Comparison of ENCODE assay signal across 10 cellular contexts in the genomic region with DNA sequence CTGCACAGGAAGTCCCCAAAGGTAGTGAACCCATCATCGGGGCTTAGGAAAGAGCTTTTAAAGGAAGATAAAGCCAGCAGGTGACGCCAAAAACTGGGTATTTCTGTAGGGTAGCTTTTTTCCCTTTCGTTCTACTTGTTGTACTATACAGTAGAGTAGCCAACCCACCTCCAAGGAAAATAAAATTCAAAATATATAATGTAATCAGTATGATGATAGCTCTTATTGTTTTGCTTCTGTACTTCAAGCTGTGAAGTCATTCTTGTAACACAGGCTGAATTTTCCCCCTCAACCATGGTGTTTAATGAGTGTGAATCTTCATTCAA.
DNase-seq lines count a peak whose midpoint lies in the region; ATAC-seq and TF ChIP-seq lines count a peak whose summit lies in the region.
"Had no signal": no experiment of that assay in that cellular context is flagged by ENCODE, and none has a peak within 500 bp of the region (broad histone marks: within the 10 kb centered on the region; RNA-seq: fewer than 3 reads in every experiment).

No MANE protein-coding gene starts in this region.

- peak overlapping the region; percentile 94 for H3K27ac Mint-ChIP-seq in activated naive CD8-positive, alpha-beta T cell treated with anti-CD3 and anti-CD28 coated beads, Interleukin-2, amount 50 U/mL, for 24 hours

- no peaks in the 10 kb centered on the region for H3K27me3 ChIP-seq in DND-41 (ENCODE audit: insufficient read depth, low read length, poor library complexity)
- no peaks in the 10 kb centered on the region for H3K27me3 ChIP-seq in skeletal muscle tissue (ENCODE audit: control insufficient read depth in 3 of 3, insufficient read depth in 3 of 3, low read length in 3 of 3)
- H3K27me3 ChIP-seq: transverse colon had no signal

- H3K9ac ChIP-seq in DND-41 (ENCODE audit: low read depth, low read length) = peak overlapping the region; percentile 76
- no peak overlapping the region for H3K9ac ChIP-seq in skeletal muscle tissue (ENCODE audit: low read depth in 1 of 3, low read length in 3 of 3)

- peaks cover 48% of the 10 kb centered on the region for H4K20me1 ChIP-seq in DND-41 (ENCODE audit: insufficient read depth, low read length)

- no peak overlapping the region for H2AFZ ChIP-seq in DND-41 (ENCODE audit: low read depth, low read length)

- ATAC-seq in DND-41 (ENCODE audit: insufficient read depth, low read depth) (no peak), GM19397 (IDR thresholded peaks at IDR 0.05; ENCODE audit: unreplicated experiment) (no peak), GM21367 (IDR thresholded peaks at IDR 0.05; ENCODE audit: unreplicated experiment) (no peak)
- no peak for ATAC-seq in activated naive CD8-positive, alpha-beta T cell treated with anti-CD3 and anti-CD28 coated beads, Interleukin-2, amount 50 U/mL, for 24 hours

- H3K27ac ChIP-seq in DND-41 (ENCODE audit: low read length) (peak overlapping the region; percentile 98), KOPT-K1 (ENCODE audit: low read depth, low read length, poor library complexity, severe bottlenecking) (peak overlapping the region; percentile 98), skeletal muscle tissue (ENCODE audit: low read depth, low read length) (peak overlapping the region; percentile 87)
- H3K27ac ChIP-seq: HL-60 had no signal

- peak overlapping the region; percentile 80 for H3K4me2 ChIP-seq in DND-41 (ENCODE audit: insufficient read depth, low read length)

- H3K36me3 Mint-ChIP-seq in activated naive CD8-positive, alpha-beta T cell treated with anti-CD3 and anti-CD28 coated beads, Interleukin-2, amount 50 U/mL, for 24 hours (ENCODE audit: low read depth) = no peaks in the 10 kb centered on the region

- H3K36me3 ChIP-seq in DND-41 (ENCODE audit: insufficient read depth, low read length) = peaks cover 48% of the 10 kb centered on the region
- peaks cover 52% of the 10 kb centered on the region for H3K36me3 ChIP-seq in KOPT-K1 (ENCODE audit: insufficient read depth, low read length)
- no peaks in the 10 kb centered on the region for H3K36me3 ChIP-seq in skeletal muscle tissue (ENCODE audit: control insufficient read depth in 3 of 3, insufficient read depth in 3 of 3, low read length in 3 of 3)
- H3K36me3 ChIP-seq: transverse colon had no signal

- peaks cover 89% of the 10 kb centered on the region for H3K4me1 ChIP-seq in DND-41 (ENCODE audit: insufficient read depth, low read length)
- peaks cover 31 to 55% (median 35%) of the 10 kb centered on the region in 3 donors for H3K4me1 ChIP-seq in skeletal muscle tissue (ENCODE audit: control insufficient read depth in 3 of 3, insufficient read depth in 3 of 3, low read length in 3 of 3)

- DNase-seq in DND-41 = no peak
- DNase-seq in activated naive CD8-positive, alpha-beta T cell treated with anti-CD3 and anti-CD28 coated beads, Interleukin-2, amount 50 U/mL, for 24 hours = no peak
- DNase-seq in NOMO-1 (lab: John Stamatoyannopoulos, UW; ENCODE audit: unreplicated experiment in 2 of 2) = no peak
- no peak for DNase-seq in D341Med (ENCODE audit: low spot score)
- DNase-seq: transverse colon had no signal

- no peaks in the 10 kb centered on the region for H3K27me3 Mint-ChIP-seq in activated naive CD8-positive, alpha-beta T cell treated with anti-CD3 and anti-CD28 coated beads, Interleukin-2, amount 50 U/mL, for 24 hours

- H3K9me3 ChIP-seq in DND-41 (ENCODE audit: insufficient read depth, low read length, severe bottlenecking) (no peaks in the 10 kb centered on the region), KOPT-K1 (ENCODE audit: insufficient read depth, low read length, poor library complexity, severe bottlenecking) (no peaks in the 10 kb centered on the region), skeletal muscle tissue (ENCODE audit: control insufficient read depth in 3 of 3, low read length in 3 of 3) (no peaks in the 10 kb centered on the region)
- H3K9me3 ChIP-seq: transverse colon had no signal

- peak overlapping the region; percentile 82 for H3K4me3 Mint-ChIP-seq in activated naive CD8-positive, alpha-beta T cell treated with anti-CD3 and anti-CD28 coated beads, Interleukin-2, amount 50 U/mL, for 24 hours

- peaks cover 86% of the 10 kb centered on the region for H3K4me1 Mint-ChIP-seq in activated naive CD8-positive, alpha-beta T cell treated with anti-CD3 and anti-CD28 coated beads, Interleukin-2, amount 50 U/mL, for 24 hours

- H3K4me3 ChIP-seq in DND-41 (ENCODE audit: low read depth in 1 of 2, low read length in 2 of 2) = peak overlapping the region; percentile 67; a peak in 3 of 4 replicates
- no peak overlapping the region for H3K4me3 ChIP-seq in skeletal muscle tissue (ENCODE audit: low read length in 3 of 3)
- H3K4me3 ChIP-seq: transverse colon had no signal

- TF ChIP-seq CTCF in DND-41 (IDR thresholded peaks at IDR 0.05; ENCODE audit: borderline replicate concordance, extremely low read depth, low read length, poor library complexity, severe bottlenecking) = peak; percentile 48

- H3K79me2 ChIP-seq in DND-41 (ENCODE audit: insufficient read depth, low read length) = peaks cover 82% of the 10 kb centered on the region

- no peaks in the 10 kb centered on the region for H3K9me3 Mint-ChIP-seq in activated naive CD8-positive, alpha-beta T cell treated with anti-CD3 and anti-CD28 coated beads, Interleukin-2, amount 50 U/mL, for 24 hours

Comparison
In these comparisons a context has a peak if more than half of its experiments do, and no peak if none do; other contexts are left out.
1. H3K4me3 ChIP-seq: peak in DND-41 (2 of 2); none in skeletal muscle tissue (0 of 3).
2. Peak in every context shown above with its lines, with median percentiles within 50 percentile points of each other: H3K27ac ChIP-seq.